1 cellular context compared by ENCODE assay signal in genomic region chr1:25430666-25431494, GRCh38.
TF ChIP-seq lines count a peak whose summit lies in the region.

MACO1 (plus strand) TSS chr1:25430897; CDS start chr1:25431099, 202 bp downstream.

TF ChIP-seq in K562, 482 proteins besides CTCF, POLR2A, EP300 and RAD21 (continued from another document and continues in another):
- no peak for TF ChIP-seq TFE3 (CRISPR knock-in tag; IDR thresholded peaks at IDR 0.05)
- TF ChIP-seq ZNF584 (CRISPR knock-in tag; IDR thresholded peaks at IDR 0.05; ENCODE audit: low read depth), result no peak
- TF ChIP-seq MEF2A (IDR thresholded peaks at IDR 0.05; ENCODE audit: control insufficient read depth, low read depth, low read length), result no peak
- no peak for TF ChIP-seq ESRRA (IDR thresholded peaks at IDR 0.05; ENCODE audit: borderline replicate concordance, low read depth)
- TF ChIP-seq MLX (CRISPR knock-in tag; conservative IDR thresholded peaks at IDR 0.05), result no peak
- TF ChIP-seq STAT5B (CRISPR knock-in tag; IDR thresholded peaks at IDR 0.05), result no peak
- no peak for TF ChIP-seq CEBPB (tag; IDR thresholded peaks at IDR 0.05)
- TF ChIP-seq TAL1 (IDR thresholded peaks at IDR 0.05), result no peak
- TF ChIP-seq ID3 (CRISPR knock-in tag; IDR thresholded peaks at IDR 0.05), result no peak
- TF ChIP-seq ID3 (tag; IDR thresholded peaks at IDR 0.05), result no peak
- no peak for TF ChIP-seq KAT2B (IDR thresholded peaks at IDR 0.05; ENCODE audit: low read depth, low read length)
- TF ChIP-seq GTF2B (IDR thresholded peaks at IDR 0.05; ENCODE audit: extremely low read depth, insufficient read length), result no peak
- peak; percentile 98 for TF ChIP-seq ASH1L (IDR thresholded peaks at IDR 0.05; ENCODE audit: borderline replicate concordance, low read depth, partially characterized antibody)
- no peak for TF ChIP-seq SFPQ (IDR thresholded peaks at IDR 0.05; ENCODE audit: low read depth, low read length)
- no peak for TF ChIP-seq RNF219 (CRISPR knock-in tag; IDR thresholded peaks at IDR 0.05)
- no peak for TF ChIP-seq ZKSCAN3 (CRISPR knock-in tag; IDR thresholded peaks at IDR 0.05)
- TF ChIP-seq ZNF639 (CRISPR knock-in tag; conservative IDR thresholded peaks at IDR 0.05 in 1 of 2, IDR thresholded peaks at IDR 0.05 in 1 of 2), result peak in 1 of 2 experiments; percentile 87; a peak in 2 of 4 replicates
- TF ChIP-seq KDM4B (IDR thresholded peaks at IDR 0.05; ENCODE audit: borderline replicate concordance in 2 of 2, low read depth in 1 of 2), result no peak; a peak in 1 of 4 replicates
- no peak for TF ChIP-seq ZNF175 (CRISPR knock-in tag; IDR thresholded peaks at IDR 0.05; ENCODE audit: low read depth)
- no peak for TF ChIP-seq SNRNP70 (optimal IDR thresholded peaks at IDR 0.05; ENCODE audit: low read depth, low read length)
- peak in 1 of 2 experiments; percentile 8; a peak in 1 of 4 replicates for TF ChIP-seq HDAC1 (IDR thresholded peaks at IDR 0.05)
- no peak for TF ChIP-seq ZNF551 (CRISPR knock-in tag; IDR thresholded peaks at IDR 0.05)
- TF ChIP-seq ZBTB5 (IDR thresholded peaks at IDR 0.05), result no peak
- no peak for TF ChIP-seq L3MBTL2 (IDR thresholded peaks at IDR 0.05)
- TF ChIP-seq BCOR (IDR thresholded peaks at IDR 0.05), result no peak
- no peak for TF ChIP-seq DLX4 (CRISPR knock-in tag; IDR thresholded peaks at IDR 0.05)
- no peak for TF ChIP-seq BHLHE40 (IDR thresholded peaks at IDR 0.05; ENCODE audit: low read length)
- TF ChIP-seq ZNF316 (IDR thresholded peaks at IDR 0.05), result no peak
- no peak for TF ChIP-seq ZNF589 (CRISPR knock-in tag; IDR thresholded peaks at IDR 0.05; ENCODE audit: low read depth)
- no peak for TF ChIP-seq LCOR (CRISPR knock-in tag; IDR thresholded peaks at IDR 0.05)
- no peak for TF ChIP-seq SAP30 (IDR thresholded peaks at IDR 0.05; ENCODE audit: borderline replicate concordance, insufficient read depth, low read depth, low read length, poor library complexity, severe bottlenecking)
- no peak for TF ChIP-seq JUN (IDR thresholded peaks at IDR 0.05; ENCODE audit: borderline replicate concordance, low read depth, low read length)
- no peak for TF ChIP-seq JUN (CRISPR knock-in tag; IDR thresholded peaks at IDR 0.05; ENCODE audit: borderline replicate concordance)
- TF ChIP-seq KLF6 (CRISPR knock-in tag; IDR thresholded peaks at IDR 0.05; ENCODE audit: borderline replicate concordance), result no peak
- TF ChIP-seq CEBPZ (IDR thresholded peaks at IDR 0.05; ENCODE audit: borderline replicate concordance, low read depth, low read length), result peak; percentile 96
- TF ChIP-seq MXD1 (CRISPR knock-in tag; IDR thresholded peaks at IDR 0.05; ENCODE audit: borderline replicate concordance, poor library complexity, severe bottlenecking), result no peak
- TF ChIP-seq HEY1 (CRISPR knock-in tag; IDR thresholded peaks at IDR 0.05; ENCODE audit: borderline replicate concordance), result no peak
- TF ChIP-seq BACH1 (tag; IDR thresholded peaks at IDR 0.05), result no peak
- peak; percentile 34; the same call in 1 of the 2 replicates for TF ChIP-seq ZNF395 (CRISPR knock-in tag; IDR thresholded peaks at IDR 0.05)
- TF ChIP-seq RHOXF2B (CRISPR knock-in tag; conservative IDR thresholded peaks at IDR 0.05), result no peak
- peak; percentile 26 for TF ChIP-seq KDM5B (IDR thresholded peaks at IDR 0.05; ENCODE audit: insufficient replicate concordance, low read depth, low read length)
- TF ChIP-seq RUNX1 (IDR thresholded peaks at IDR 0.05; ENCODE audit: low read depth), result no peak
- TF ChIP-seq ATF7 (IDR thresholded peaks at IDR 0.05), result no peak
- no peak for TF ChIP-seq LEF1 (IDR thresholded peaks at IDR 0.05)
- TF ChIP-seq CHD1 (IDR thresholded peaks at IDR 0.05; ENCODE audit: low read length), result no peak
- TF ChIP-seq THRA (IDR thresholded peaks at IDR 0.05), result no peak
- TF ChIP-seq ZNF699 (CRISPR knock-in tag; IDR thresholded peaks at IDR 0.05; ENCODE audit: insufficient replicate concordance), result no peak
